Comparison of ENCODE assay signal across 9 cellular contexts in the genomic region with DNA sequence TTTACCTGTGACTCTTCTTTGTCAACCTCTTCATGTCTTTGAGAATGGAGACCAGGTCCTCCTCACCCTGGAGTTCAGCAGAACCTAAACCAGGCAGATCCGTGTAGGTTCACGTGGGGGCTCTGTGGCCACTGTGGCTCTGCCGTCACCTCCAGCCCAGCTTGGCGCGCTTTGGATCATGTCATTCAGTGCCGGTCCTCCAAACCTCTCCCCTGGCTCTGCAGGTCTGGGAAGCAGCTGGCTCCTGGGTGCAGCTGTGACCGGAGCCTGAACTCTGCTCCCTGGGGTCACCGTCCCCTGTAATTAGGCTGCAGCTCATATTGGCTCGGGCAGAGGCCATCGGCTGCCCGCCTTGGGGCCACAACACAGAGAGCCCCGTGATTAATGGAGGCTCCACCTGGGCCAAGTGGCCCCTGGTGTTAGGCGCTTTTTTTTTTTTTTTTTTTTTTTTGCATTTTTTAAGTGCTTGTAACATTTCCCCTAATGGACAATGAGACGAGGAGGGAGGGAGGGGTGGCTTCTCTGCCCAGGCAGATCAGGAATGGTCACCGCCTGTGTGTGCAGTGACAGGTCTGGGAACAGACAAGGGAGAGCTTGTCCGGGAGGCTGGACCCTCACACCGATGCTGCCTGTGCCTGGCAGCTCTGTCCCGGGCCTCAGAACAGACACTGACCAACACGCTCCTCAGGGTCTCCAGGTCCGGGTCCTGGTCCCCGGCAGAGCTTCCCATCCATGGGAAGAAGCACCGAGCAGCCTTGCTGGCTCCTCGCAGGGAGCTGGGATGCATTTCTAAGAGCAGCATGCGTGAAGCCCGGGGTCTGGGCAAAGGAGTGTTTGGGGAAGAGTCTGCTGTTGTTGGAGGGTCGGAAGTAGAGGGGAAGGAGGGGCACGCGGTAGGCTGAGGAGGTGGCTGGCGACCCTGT.
DNase-seq lines count a peak whose midpoint lies in the region; ATAC-seq and TF ChIP-seq lines count a peak whose summit lies in the region.
"Had no signal": no experiment of that assay in that cellular context is flagged by ENCODE, and none has a peak within 500 bp of the region (broad histone marks: within the 10 kb centered on the region; RNA-seq: fewer than 3 reads in every experiment).

No MANE protein-coding gene starts in this region.

- H3K27me3 ChIP-seq in heart right ventricle: no peaks in the 10 kb centered on the region

- no peaks in the 10 kb centered on the region for H3K9me3 ChIP-seq in heart right ventricle

- peaks cover 61 to 100% (median 94%) of the 10 kb centered on the region in 9 donors for H3K4me1 ChIP-seq in heart right ventricle

- TF ChIP-seq CTCF in heart right ventricle (IDR thresholded peaks at IDR 0.05): no peak
- TF ChIP-seq CTCF in coronary artery (IDR thresholded peaks at IDR 0.05): no peak

- H3K4me3 Mint-ChIP-seq in natural killer cell treated with Interleukin-12 subunit alpha and Interleukin-12 subunit beta and Interleukin-15 and Interleukin-18, amount 100 ng/mL, for 72 hours: peak overlapping the region; percentile 85

- H3K27ac Mint-ChIP-seq in natural killer cell treated with Interleukin-12 subunit alpha and Interleukin-12 subunit beta and Interleukin-15 and Interleukin-18, amount 100 ng/mL, for 72 hours: peak overlapping the region; percentile 79 to 85

- H3K36me3 Mint-ChIP-seq in natural killer cell treated with Interleukin-12 subunit alpha and Interleukin-12 subunit beta and Interleukin-15 and Interleukin-18, amount 100 ng/mL, for 72 hours: no peaks in the 10 kb centered on the region

- no peak for DNase-seq in heart right ventricle
- no peak for DNase-seq in left cardiac atrium
- DNase-seq in coronary artery (ENCODE audit: low spot score): no peak
- no peak for DNase-seq in natural killer cell treated with Interleukin-12 subunit alpha and Interleukin-12 subunit beta and Interleukin-15 and Interleukin-18, amount 100 ng/mL, for 72 hours (ENCODE audit: low spot score)
- no peak for DNase-seq in DMS79 (lab: John Stamatoyannopoulos, UW)
- no peak for DNase-seq in SW 1271 (lab: John Stamatoyannopoulos, UW)
- DNase-seq in NCI-H187 (lab: John Stamatoyannopoulos, UW): no peak
- DNase-seq: NCI-H1436 had no signal

- WGBS in heart right ventricle, 2 donors: 43 to 57% methylated on average over 28 to 29 of the region's 29 CpGs

- H3K27ac ChIP-seq in heart right ventricle (peak overlapping the region; percentile 74 to 91 (median 86)), coronary artery (peak overlapping the region; percentile 49 to 80)

- no peaks in the 10 kb centered on the region for H3K36me3 ChIP-seq in heart right ventricle

- ATAC-seq in heart right ventricle (peak in 1 of 8 donors; percentile 17), left cardiac atrium (no peak), GM21447 (IDR thresholded peaks at IDR 0.05; ENCODE audit: unreplicated experiment) (no peak)
- no peak for ATAC-seq in natural killer cell treated with Interleukin-12 subunit alpha and Interleukin-12 subunit beta and Interleukin-15 and Interleukin-18, amount 100 ng/mL, for 72 hours

- intact Hi-C loops in heart right ventricle (cut with DNase I): loop anchor here in 3 of 10 donors (5.0 to 10.0 kb wide), 4 partner anchors 34 to 56 kb away; no protein-coding TSS in a partner anchor
- intact Hi-C loops in left cardiac atrium (cut with DNase I): no loop called here

- H3K27me3 Mint-ChIP-seq in natural killer cell treated with Interleukin-12 subunit alpha and Interleukin-12 subunit beta and Interleukin-15 and Interleukin-18, amount 100 ng/mL, for 72 hours: no peaks in the 10 kb centered on the region

- H3K4me1 Mint-ChIP-seq in natural killer cell treated with Interleukin-12 subunit alpha and Interleukin-12 subunit beta and Interleukin-15 and Interleukin-18, amount 100 ng/mL, for 72 hours (ENCODE audit: low read depth in 2 of 2): peaks cover 43 to 50% of the 10 kb centered on the region in 2 donors

- H3K4me3 ChIP-seq in heart right ventricle: peak overlapping the region in 9 of 10 donors; percentile 3 to 45 (median 28)
- peak overlapping the region; percentile 49 for H3K4me3 ChIP-seq in coronary artery

- no peaks in the 10 kb centered on the region for H3K9me3 Mint-ChIP-seq in natural killer cell treated with Interleukin-12 subunit alpha and Interleukin-12 subunit beta and Interleukin-15 and Interleukin-18, amount 100 ng/mL, for 72 hours
